Comparison of ENCODE assay signal across 8 cellular contexts in genomic region chr3:53299611-53300023, GRCh38. TPM values are rescaled to one million over a fixed set of nuclear protein-coding genes. Genes with fewer than 3 reads are reported as not detected.
A peak's percentile ranks its signal among the peaks of the same experiment; 100 is the strongest.
DNase-seq lines count a peak whose midpoint lies in the region; ATAC-seq, FAIRE-seq and TF ChIP-seq lines count a peak whose summit lies in the region.
"Not testable (repeated sequence)": the region's sequence is repeated elsewhere in the genome, so short reads cannot be mapped to it uniquely, and the experiment has no call there.

No MANE protein-coding gene starts in this region.

- not testable (repeated sequence) for H3K4me1 Mint-ChIP-seq in activated CD8-positive, alpha-beta T cell treated with anti-CD3 and anti-CD28 coated beads for 36 hours (ENCODE audit: low read depth)

- H3K4me3 Mint-ChIP-seq in activated CD8-positive, alpha-beta T cell treated with anti-CD3 and anti-CD28 coated beads for 36 hours = not testable (repeated sequence)

- not testable (repeated sequence) for H3K9me1 ChIP-seq in endothelial cell of umbilical vein (replicated peaks; ENCODE audit: control insufficient read depth, extremely low read depth, insufficient read depth, low read length)

- not testable (repeated sequence) for H4K20me1 ChIP-seq in endothelial cell of umbilical vein (replicated peaks; ENCODE audit: control insufficient read depth, extremely low read depth, insufficient read depth, low read length)

- not testable (repeated sequence) for H3K27ac ChIP-seq in endothelial cell of umbilical vein (ENCODE audit: insufficient read depth, low read depth, low read length)

- H3K9ac ChIP-seq in endothelial cell of umbilical vein (replicated peaks; ENCODE audit: extremely low read depth, insufficient read depth, low read length) = not testable (repeated sequence)

- not testable (repeated sequence) for DNase-seq in AG09319 (ENCODE audit: extremely low read depth, low read depth); GM12892 (ENCODE audit: insufficient read length)
- DNase-seq in Kasumi-1 (lab: John Stamatoyannopoulos, UW) = peak; percentile 87
- DNase-seq in NOMO-1 treated with dmso at 0.1 percent for 144 hours (lab: John Stamatoyannopoulos, UW; ENCODE audit: unreplicated experiment) = peak; percentile 3
- peak; percentile 12 for DNase-seq in activated CD8-positive, alpha-beta T cell treated with anti-CD3 and anti-CD28 coated beads for 36 hours
- DNase-seq in endothelial cell of umbilical vein (ENCODE audit: low read depth, low spot score) = peak; percentile 55
- DNase-seq in kidney epithelial cell (ENCODE audit: low read depth) = peak; percentile 10
- peak; percentile 69 for DNase-seq in renal cortical epithelial cell (ENCODE audit: low read depth)

- H3K9me3 ChIP-seq in endothelial cell of umbilical vein (replicated peaks; ENCODE audit: control insufficient read depth, insufficient read depth, low read length) = not testable (repeated sequence)

- H3K4me2 ChIP-seq in endothelial cell of umbilical vein (ENCODE audit: insufficient read depth, low read length) = not testable (repeated sequence)

- H3K4me1 ChIP-seq in endothelial cell of umbilical vein (ENCODE audit: control insufficient read depth, extremely low read depth, insufficient read depth, low read length) = not testable (repeated sequence)

- FAIRE-seq in GM12892 (lab: Jason Lieb, UNC) (peak; percentile 95), endothelial cell of umbilical vein (lab: Jason Lieb, UNC) (peak; percentile 66)

- H3K27me3 Mint-ChIP-seq in activated CD8-positive, alpha-beta T cell treated with anti-CD3 and anti-CD28 coated beads for 36 hours = not testable (repeated sequence)

- TF ChIP-seq CTCF in AG09319 (IDR thresholded peaks at IDR 0.05; ENCODE audit: low read depth, low read length) (peak; percentile 82), endothelial cell of umbilical vein (IDR thresholded peaks at IDR 0.05; ENCODE audit: extremely low read depth in 1 of 2, insufficient read depth in 1 of 2, low read depth in 1 of 2, low read length in 2 of 2) (peak; percentile 50 to 72), kidney epithelial cell (IDR thresholded peaks at IDR 0.05; ENCODE audit: insufficient read depth, low read length, poor library complexity, severe bottlenecking) (peak; percentile 77)
- TF ChIP-seq CTCF in activated CD8-positive, alpha-beta T cell treated with anti-CD3 and anti-CD28 coated beads for 36 hours (IDR thresholded peaks at IDR 0.05) = peak; percentile 87

- ATAC-seq in activated CD8-positive, alpha-beta T cell treated with anti-CD3 and anti-CD28 coated beads for 36 hours = peak; percentile 83

- peaks cover 15 to 16% of the 10 kb centered on the region in 2 experiments for H3K36me3 ChIP-seq in endothelial cell of umbilical vein (ENCODE audit: control insufficient read depth in 2 of 2, extremely low read depth in 1 of 2, insufficient read depth in 2 of 2, low read length in 2 of 2)
- H3K36me3 ChIP-seq in kidney epithelial cell (ENCODE audit: control insufficient read depth, insufficient read depth, low read length) = not testable (repeated sequence)

- dilution Hi-C loops in endothelial cell of umbilical vein (cut with MboI; ENCODE audit: extremely low pct_ligation_motif_present, low sequenced_read_pairs) = not testable (repeated sequence)

- not testable (repeated sequence) for H3K27me3 ChIP-seq in endothelial cell of umbilical vein (ENCODE audit: control insufficient read depth in 2 of 2, insufficient read depth in 2 of 2, low read length in 2 of 2); kidney epithelial cell (ENCODE audit: control insufficient read depth, insufficient read depth, low read length)

- H3K36me3 Mint-ChIP-seq in activated CD8-positive, alpha-beta T cell treated with anti-CD3 and anti-CD28 coated beads for 36 hours (ENCODE audit: low read depth) = peaks cover 16% of the 10 kb centered on the region

- H3K9me3 Mint-ChIP-seq in activated CD8-positive, alpha-beta T cell treated with anti-CD3 and anti-CD28 coated beads for 36 hours = not testable (repeated sequence)

- CTCF ChIA-PET in activated CD8-positive, alpha-beta T cell treated with anti-CD3 and anti-CD28 coated beads for 36 hours (lab: Charles Lee) = interaction anchor here (0.8 to 1.8 kb wide), 13 partner anchors 10 to 410 kb away, joined by 3 to 7 read pairs (median 5); no protein-coding TSS in a partner anchor
- CTCF ChIA-PET in endothelial cell of umbilical vein (lab: Charles Lee) = interaction anchor here (1.0 to 1.1 kb wide), 3 partner anchors 79 to 411 kb away, joined by 4 to 7 read pairs (median 5); no protein-coding TSS in a partner anchor

- not testable (repeated sequence) for H3K27ac Mint-ChIP-seq in activated CD8-positive, alpha-beta T cell treated with anti-CD3 and anti-CD28 coated beads for 36 hours

- not testable (repeated sequence) for TF ChIP-seq POLR2A in GM12892 (IDR thresholded peaks at IDR 0.05; ENCODE audit: low read depth, low read length); endothelial cell of umbilical vein (IDR thresholded peaks at IDR 0.05; ENCODE audit: low read depth, low read length)

- H2AFZ ChIP-seq in endothelial cell of umbilical vein (ENCODE audit: low read depth, low read length) = not testable (repeated sequence)

- intact Hi-C loops in activated CD8-positive, alpha-beta T cell treated with anti-CD3 and anti-CD28 coated beads for 36 hours (cut with micrococcal nuclease) = loop anchor here (5.0 kb wide), 1 partner anchor 193 kb away; the partner anchor contains the start of gene CACNA1D
- intact Hi-C loops in endothelial cell of umbilical vein (cut with micrococcal nuclease) = loop anchor here (1.0 to 10.0 kb wide), 6 partner anchors 76 to 411 kb away; no protein-coding TSS in a partner anchor

- not testable (repeated sequence) for H3K79me2 ChIP-seq in endothelial cell of umbilical vein (ENCODE audit: control insufficient read depth, insufficient read depth, low read length)

- not testable (repeated sequence) for H3K4me3 ChIP-seq in endothelial cell of umbilical vein (replicated peaks in 1 of 3; ENCODE audit: insufficient read depth in 1 of 3, low read depth in 1 of 3, low read length in 3 of 3); kidney epithelial cell (ENCODE audit: low read depth, low read length)

- not testable (repeated sequence) for BruUV-seq in endothelial cell of umbilical vein (replicated peaks; lab: Mats Ljungman, UMichigan)

- POLR2A ChIA-PET in activated CD8-positive, alpha-beta T cell treated with anti-CD3 and anti-CD28 coated beads for 36 hours (lab: Charles Lee); endothelial cell of umbilical vein (lab: Charles Lee): not testable (repeated sequence)

RNA-seq across cellular contexts. Expression of gene TKT, which starts 43.8 kb away (rescaled TPM):
- polyA plus RNA-seq in GM12892 (2012; ENCODE audit: missing spikeins) = 126 TPM
- 100 to 1,000 TPM; 397 to 417 TPM for total RNA-seq in activated CD8-positive, alpha-beta T cell treated with anti-CD3 and anti-CD28 coated beads for 36 hours
- 510 and 586 TPM in 2 replicates for total RNA-seq in endothelial cell of umbilical vein
- 287 and 288 TPM in 2 replicates for polyA plus RNA-seq in endothelial cell of umbilical vein
- polyA plus RNA-seq in endothelial cell of umbilical vein (2011; cell fraction: cytosol; rRNA removed) = 268 and 345 TPM in 2 replicates
- polyA plus RNA-seq in endothelial cell of umbilical vein (2011; cell fraction: nucleus; rRNA removed) = 184 and 232 TPM in 2 replicates
- polyA plus RNA-seq in endothelial cell of umbilical vein (2012) = 369 and 460 TPM in 2 replicates
- 228 and 298 TPM in 2 replicates for polyA minus RNA-seq in endothelial cell of umbilical vein
- polyA minus RNA-seq in endothelial cell of umbilical vein (2011; cell fraction: cytosol; rRNA and poly(A)+ RNA removed) = 446 TPM
- polyA minus RNA-seq in endothelial cell of umbilical vein (2011; cell fraction: nucleus; rRNA and poly(A)+ RNA removed) = 75.3 and 101 TPM in 2 replicates
- total RNA-seq in kidney epithelial cell = 368 and 373 TPM in 2 replicates
- total RNA-seq in renal cortical epithelial cell = 442 and 590 TPM in 2 replicates

RNA-seq across cellular contexts. Expression of gene DCP1A, which starts 47.7 kb away (rescaled TPM):
- 10.7 TPM for polyA plus RNA-seq in GM12892 (2012; ENCODE audit: missing spikeins)
- total RNA-seq in activated CD8-positive, alpha-beta T cell treated with anti-CD3 and anti-CD28 coated beads for 36 hours = 10 to 100 TPM; 29.9 to 32.0 TPM
- 28.5 and 38.0 TPM in 2 replicates for total RNA-seq in endothelial cell of umbilical vein
- polyA plus RNA-seq in endothelial cell of umbilical vein = 29.5 and 32.3 TPM in 2 replicates
- polyA plus RNA-seq in endothelial cell of umbilical vein (2011; cell fraction: cytosol; rRNA removed) = 23.4 and 28.7 TPM in 2 replicates
- 40.7 and 43.1 TPM in 2 replicates for polyA plus RNA-seq in endothelial cell of umbilical vein (2011; cell fraction: nucleus; rRNA removed)
- polyA plus RNA-seq in endothelial cell of umbilical vein (2012) = 22.0 and 23.2 TPM in 2 replicates
- polyA minus RNA-seq in endothelial cell of umbilical vein = 115 and 120 TPM in 2 replicates
- polyA minus RNA-seq in endothelial cell of umbilical vein (2011; cell fraction: cytosol; rRNA and poly(A)+ RNA removed) = 28.8 TPM
- polyA minus RNA-seq in endothelial cell of umbilical vein (2011; cell fraction: nucleus; rRNA and poly(A)+ RNA removed) = 77.7 and 92.9 TPM in 2 replicates
- 15.6 and 21.0 TPM in 2 replicates for total RNA-seq in kidney epithelial cell
- total RNA-seq in renal cortical epithelial cell = 13.0 and 17.3 TPM in 2 replicates
